Comparison of ENCODE assay signal across 1 cellular context in genomic region chr19:13795595-13796300, GRCh38.
TF ChIP-seq lines count a peak whose summit lies in the region.

No MANE protein-coding gene starts in this region.

TF ChIP-seq in K562, 482 proteins besides CTCF, POLR2A, EP300 and RAD21 (continued from another document and continues in another):
- TF ChIP-seq ZHX1 (conservative IDR thresholded peaks at IDR 0.05; ENCODE audit: low read length) (no peak), PTBP1 (IDR thresholded peaks at IDR 0.05; ENCODE audit: low read depth, low read length) (no peak), SRF (CRISPR knock-in tag; IDR thresholded peaks at IDR 0.05) (no peak), ZNF175 (CRISPR knock-in tag; IDR thresholded peaks at IDR 0.05; ENCODE audit: low read depth) (no peak), ARID3B (CRISPR knock-in tag; IDR thresholded peaks at IDR 0.05; ENCODE audit: borderline replicate concordance) (no peak), FOSL1 (tag; conservative IDR thresholded peaks at IDR 0.05) (no peak), NBN (IDR thresholded peaks at IDR 0.05; ENCODE audit: low read depth) (no peak), RBBP5 (IDR thresholded peaks at IDR 0.05; ENCODE audit: borderline replicate concordance, insufficient read depth, low read length, poor library complexity, severe bottlenecking) (peak; percentile 29), ERF (CRISPR knock-in tag; IDR thresholded peaks at IDR 0.05) (no peak), WHSC1 (IDR thresholded peaks at IDR 0.05; ENCODE audit: low read length) (no peak), PCBP1 (IDR thresholded peaks at IDR 0.05; ENCODE audit: low read depth, low read length, poor library complexity, severe bottlenecking) (peak; percentile 16), FOXK1 (CRISPR knock-in tag; IDR thresholded peaks at IDR 0.05; ENCODE audit: borderline replicate concordance) (no peak), FOXK2 (conservative IDR thresholded peaks at IDR 0.05 in 1 of 2, IDR thresholded peaks at IDR 0.05 in 1 of 2; ENCODE audit: low read depth in 2 of 2) (no peak), EGR1 (conservative IDR thresholded peaks at IDR 0.05) (peak; percentile 47), MTA2 (IDR thresholded peaks at IDR 0.05; ENCODE audit: low read depth) (no peak), CHCHD3 (CRISPR knock-in tag; IDR thresholded peaks at IDR 0.05) (no peak), NFRKB (IDR thresholded peaks at IDR 0.05; ENCODE audit: low read depth) (no peak), NR2C2 (CRISPR knock-in tag; IDR thresholded peaks at IDR 0.05) (no peak), NR2C2 (tag; IDR thresholded peaks at IDR 0.05) (no peak), ZC3H8 (IDR thresholded peaks at IDR 0.05) (no peak), NELFE (IDR thresholded peaks at IDR 0.05; ENCODE audit: insufficient read depth, insufficient read length) (no peak), ZBED1 (IDR thresholded peaks at IDR 0.05) (no peak), RBM14 (IDR thresholded peaks at IDR 0.05; ENCODE audit: borderline replicate concordance, insufficient read depth, low read depth, low read length) (no peak), BCLAF1 (IDR thresholded peaks at IDR 0.05; ENCODE audit: borderline replicate concordance in 1 of 2, control insufficient read depth in 1 of 2, low read depth in 2 of 2, low read length in 1 of 2) (no peak), CBX3 (IDR thresholded peaks at IDR 0.05; ENCODE audit: borderline replicate concordance in 1 of 2, low read length in 2 of 2) (no peak), SIN3A (IDR thresholded peaks at IDR 0.05; ENCODE audit: borderline replicate concordance in 2 of 2, control insufficient read depth in 1 of 2, low read depth in 2 of 2, low read length in 2 of 2) (no peak), NFE2 (IDR thresholded peaks at IDR 0.05; ENCODE audit: low read depth) (no peak), STAT5B (CRISPR knock-in tag; IDR thresholded peaks at IDR 0.05) (no peak), HNRNPK (IDR thresholded peaks at IDR 0.05; ENCODE audit: low read depth, low read length, poor library complexity, severe bottlenecking) (no peak), RB1 (IDR thresholded peaks at IDR 0.05; ENCODE audit: low read depth) (peak; percentile 73; the same call in 1 of the 2 replicates), TAF15 (IDR thresholded peaks at IDR 0.05; ENCODE audit: low read depth, low read length) (no peak), SMARCE1 (IDR thresholded peaks at IDR 0.05) (0 out of 2 replicates have a peak, but pooled peaks have one; percentile 16), PREB (CRISPR knock-in tag; IDR thresholded peaks at IDR 0.05) (no peak), TGIF2 (CRISPR knock-in tag; IDR thresholded peaks at IDR 0.05) (no peak), NFYB (IDR thresholded peaks at IDR 0.05; ENCODE audit: extremely low read depth, insufficient read length) (peak; percentile 4), MBD1 (CRISPR knock-in tag; IDR thresholded peaks at IDR 0.05) (no peak), ZNF511 (CRISPR knock-in tag; IDR thresholded peaks at IDR 0.05) (no peak), SREBF2 (CRISPR knock-in tag; IDR thresholded peaks at IDR 0.05) (no peak), ZNF639 (CRISPR knock-in tag; conservative IDR thresholded peaks at IDR 0.05 in 1 of 2, IDR thresholded peaks at IDR 0.05 in 1 of 2) (no peak), GTF3C2 (IDR thresholded peaks at IDR 0.05; ENCODE audit: borderline replicate concordance, extremely low read depth, insufficient read length) (no peak), YY1 (IDR thresholded peaks at IDR 0.05; ENCODE audit: borderline replicate concordance in 1 of 3, control insufficient read depth in 1 of 3, extremely low read depth in 1 of 3, insufficient read depth in 3 of 3, insufficient read length in 1 of 3, insufficient replicate concordance in 2 of 3, low read depth in 1 of 3, low read length in 2 of 3) (peak in 1 of 3 experiments; percentile 6), ELF4 (CRISPR knock-in tag; IDR thresholded peaks at IDR 0.05) (no peak), MTA3 (IDR thresholded peaks at IDR 0.05; ENCODE audit: borderline replicate concordance) (no peak), ZNF133 (CRISPR knock-in tag; IDR thresholded peaks at IDR 0.05) (no peak), CEBPG (CRISPR knock-in tag; IDR thresholded peaks at IDR 0.05) (no peak), CEBPG (tag; conservative IDR thresholded peaks at IDR 0.05 in 1 of 2, IDR thresholded peaks at IDR 0.05 in 1 of 2) (no peak), E2F6 (IDR thresholded peaks at IDR 0.05; ENCODE audit: borderline replicate concordance in 1 of 2, extremely low read depth in 1 of 2, insufficient read depth in 1 of 2, insufficient read length in 1 of 2, low read depth in 1 of 2, low read length in 1 of 2, poor library complexity in 1 of 2, severe bottlenecking in 1 of 2) (peak in 1 of 2 experiments; percentile 70), GATAD2A (IDR thresholded peaks at IDR 0.05) (no peak), ATF3 (IDR thresholded peaks at IDR 0.05) (no peak), ATF3 (CRISPR knock-in tag; conservative IDR thresholded peaks at IDR 0.05) (no peak)
